ENCODE assay signal across 24 cellular contexts in genomic region chr15:25703726-25704125, GRCh38.
"Had no signal": no experiment of that assay in that cellular context is flagged by ENCODE, and none has a peak within 500 bp of the region (broad histone marks: within the 10 kb centered on the region; RNA-seq: fewer than 3 reads in every experiment).

No MANE protein-coding gene starts in this region.

- DNase-seq: activated CD4-positive, alpha-beta T cell treated with anti-CD3 and anti-CD28 coated beads for 48 hours; activated CD4-positive, alpha-beta T cell treated with anti-CD3 and anti-CD28 coated beads, Interleukin-2, amount 50 U/mL, for 4 hours; activated CD4-positive, CD25-positive, alpha-beta regulatory T cell treated with anti-CD3 and anti-CD28 coated beads, Interleukin-2, amount 50 U/mL, for 72 hours; activated CD8-positive, alpha-beta memory T cell treated with anti-CD3 and anti-CD28 coated beads, Interleukin-2, amount 50 U/mL, for 48 hours; activated CD8-positive, alpha-beta T cell treated with anti-CD3 and anti-CD28 coated beads, Interleukin-2, amount 10 ng/mL, durations not matched to agents 7 days and 5 days; activated gamma-delta T cell treated with Interleukin-2 at 50 U/mL for 16 hours; activated naive CD4-positive, alpha-beta T cell treated with anti-CD3 and anti-CD28 coated beads, Interleukin-2, amount 10 ng/mL, durations not matched to agents 7 days and 5 days; activated naive CD8-positive, alpha-beta T cell treated with anti-CD3 and anti-CD28 coated beads for 36 hours; activated T-cell treated with anti-CD3 and anti-CD28 coated beads, Interleukin-2, amount 50 U/mL, for 4 hours; anterior cingulate cortex; caudate nucleus; Kasumi-1; KBM-7; NCI-H1105 treated with DMSO at 0.1 percent for 48 hours; NCI-H146; NCI-H187 treated with DMSO at 0.1 percent for 48 hours; NCI-H2081 treated with DMSO at 0.1 percent for 48 hours; NCI-H446; NCI-H524; PC-3; SHP77 treated with DMSO at 0.1 percent for 48 hours; T-helper 17 cell; T-helper 9 cell had no signal

- ATAC-seq: activated CD8-positive, alpha-beta T cell treated with anti-CD3 and anti-CD28 coated beads, Interleukin-2, amount 10 ng/mL, durations not matched to agents 7 days and 5 days; activated T-cell treated with anti-CD3 and anti-CD28 coated beads, Interleukin-2, amount 50 U/mL, for 4 hours; PC-3; T-helper 17 cell; WTC11 had no signal
